Comparison of ENCODE assay signal across 7 cellular contexts in genomic region chr20:25685276-25686080, GRCh38. TPM values are rescaled to one million over a fixed set of nuclear protein-coding genes. Genes with fewer than 3 reads are reported as not detected.
DNase-seq lines count a peak whose midpoint lies in the region; ATAC-seq and TF ChIP-seq lines count a peak whose summit lies in the region.

No MANE protein-coding gene starts in this region.

- H3K27me3 ChIP-seq in Loucy (ENCODE audit: insufficient read depth, low read length, poor library complexity, severe bottlenecking) (no peaks in the 10 kb centered on the region), psoas muscle (ENCODE audit: insufficient read depth in 3 of 3, low read length in 2 of 3) (no peaks in the 10 kb centered on the region)

- 66 to 82% (median 67%) methylated on average over 8 to 9 of the region's 9 CpGs for WGBS in psoas muscle, 3 donors

- H3K36me3 ChIP-seq in Loucy (ENCODE audit: insufficient read depth, low read length) (no peaks in the 10 kb centered on the region), psoas muscle (ENCODE audit: insufficient read depth in 1 of 2, low read depth in 1 of 2) (peaks cover 2 to 25% of the 10 kb centered on the region in 2 donors)

- no peaks in the 10 kb centered on the region for H4K20me1 ChIP-seq in Loucy (ENCODE audit: insufficient read depth, low read length, poor library complexity, severe bottlenecking)

- peak; percentile 96 for ATAC-seq in GM19025 (IDR thresholded peaks at IDR 0.05; ENCODE audit: low read depth, unreplicated experiment)
- ATAC-seq in HG02642 (IDR thresholded peaks at IDR 0.05; ENCODE audit: poor library complexity, unreplicated experiment) = peak; percentile 97
- peak in 3 of 4 donors; percentile 7 to 29 (median 14) for ATAC-seq in psoas muscle

- no peak overlapping the region for H2AFZ ChIP-seq in Loucy (ENCODE audit: low read length)

- no peak for DNase-seq in psoas muscle
- no peak for DNase-seq in HuH-7 (ENCODE audit: low spot score)
- no peak for DNase-seq in GOT3 (lab: John Stamatoyannopoulos, UW)
- DNase-seq in activated T-helper 2 cell treated with anti-CD3 and anti-CD28 coated beads, Interferon-gamma antibody, Interleukin-2, Interleukin-4, amounts not matched to agents 10 μg/mL and 5 μg/mL and 100 μg/mL, durations not matched to agents 14 hours and 24 hours and 36 hours (ENCODE audit: low spot score) = no peak

- no peaks in the 10 kb centered on the region for H3K27me3 Mint-ChIP-seq in activated T-helper 2 cell treated with anti-CD3 and anti-CD28 coated beads, Interferon-gamma antibody, Interleukin-2, Interleukin-4, amounts not matched to agents 10 μg/mL and 5 μg/mL and 100 μg/mL, durations not matched to agents 14 hours and 24 hours and 36 hours (ENCODE audit: low read depth)

- H3K9me3 Mint-ChIP-seq in activated T-helper 2 cell treated with anti-CD3 and anti-CD28 coated beads, Interferon-gamma antibody, Interleukin-2, Interleukin-4, amounts not matched to agents 10 μg/mL and 5 μg/mL and 100 μg/mL, durations not matched to agents 14 hours and 24 hours and 36 hours = peaks cover 6% of the 10 kb centered on the region

- H3K4me2 ChIP-seq in Loucy (ENCODE audit: low read depth, low read length, poor library complexity, severe bottlenecking) = peak overlapping the region; percentile 10

- H3K9me2 ChIP-seq in Loucy (replicated peaks; ENCODE audit: low read depth, low read length) = no peaks in the 10 kb centered on the region

- peaks cover 8% of the 10 kb centered on the region for H3K4me1 Mint-ChIP-seq in activated T-helper 2 cell treated with anti-CD3 and anti-CD28 coated beads, Interferon-gamma antibody, Interleukin-2, Interleukin-4, amounts not matched to agents 10 μg/mL and 5 μg/mL and 100 μg/mL, durations not matched to agents 14 hours and 24 hours and 36 hours (ENCODE audit: low read depth)

- H3K36me3 Mint-ChIP-seq in activated T-helper 2 cell treated with anti-CD3 and anti-CD28 coated beads, Interferon-gamma antibody, Interleukin-2, Interleukin-4, amounts not matched to agents 10 μg/mL and 5 μg/mL and 100 μg/mL, durations not matched to agents 14 hours and 24 hours and 36 hours (ENCODE audit: low read depth) = peaks cover 38% of the 10 kb centered on the region

- TF ChIP-seq CTCF in Loucy (conservative IDR thresholded peaks at IDR 0.05; ENCODE audit: low read length) (peak; percentile 32; the same call in 1 of the 2 replicates), psoas muscle (IDR thresholded peaks at IDR 0.05) (no peak)

- H3K4me3 ChIP-seq in Loucy (ENCODE audit: low read length, poor library complexity, severe bottlenecking) (no peak overlapping the region), psoas muscle (no peak overlapping the region)

- H3K9me3 ChIP-seq in Loucy (ENCODE audit: insufficient read depth, low read depth, low read length) = no peaks in the 10 kb centered on the region; the same call in 1 of the 2 replicates
- H3K9me3 ChIP-seq in psoas muscle = no peaks in the 10 kb centered on the region

- no peak overlapping the region for H3K4me3 Mint-ChIP-seq in activated T-helper 2 cell treated with anti-CD3 and anti-CD28 coated beads, Interferon-gamma antibody, Interleukin-2, Interleukin-4, amounts not matched to agents 10 μg/mL and 5 μg/mL and 100 μg/mL, durations not matched to agents 14 hours and 24 hours and 36 hours (ENCODE audit: low read depth)

- H3K4me1 ChIP-seq in Loucy (ENCODE audit: insufficient read depth, low read length, poor library complexity, severe bottlenecking) (peaks cover 36% of the 10 kb centered on the region), psoas muscle (peaks cover 19% of the 10 kb centered on the region)

- H3K27ac ChIP-seq in psoas muscle = peak overlapping the region; percentile 82

- intact Hi-C loops in psoas muscle (cut with DNase I) = loop anchor here in 1 of 2 donors (5.0 kb wide), 1 partner anchor 63 kb away; the partner anchor contains the start of gene NANP
- intact Hi-C loops in activated T-helper 2 cell treated with anti-CD3 and anti-CD28 coated beads, Interferon-gamma antibody, Interleukin-2, Interleukin-4, amounts not matched to agents 10 μg/mL and 5 μg/mL and 100 μg/mL, durations not matched to agents 14 hours and 24 hours and 36 hours (cut with micrococcal nuclease) = no loop called here

- peak overlapping the region; percentile 30 for H3K9ac ChIP-seq in Loucy (ENCODE audit: low read depth, low read length, poor library complexity, severe bottlenecking)

- H3K27ac Mint-ChIP-seq in activated T-helper 2 cell treated with anti-CD3 and anti-CD28 coated beads, Interferon-gamma antibody, Interleukin-2, Interleukin-4, amounts not matched to agents 10 μg/mL and 5 μg/mL and 100 μg/mL, durations not matched to agents 14 hours and 24 hours and 36 hours = no peak overlapping the region

- peaks cover 6% of the 10 kb centered on the region; the same call in 1 of the 2 replicates for H3F3A ChIP-seq in Loucy (ENCODE audit: low read depth)

- no peaks in the 10 kb centered on the region for H3K79me2 ChIP-seq in Loucy (ENCODE audit: insufficient read depth, low read length)

RNA-seq across cellular contexts. Expression of gene ZNF337, which starts 11.2 kb away (rescaled TPM):
- 10 to 100 TPM in 2 of 4 donors, 1 to 10 TPM in 2; 7.4 to 12.5 (median 9.6) TPM for total RNA-seq in psoas muscle
- 1 to 10 TPM; 4.1 to 8.1 (median 4.4) TPM for polyA plus RNA-seq in psoas muscle
- total RNA-seq in activated T-helper 2 cell treated with anti-CD3 and anti-CD28 coated beads, Interferon-gamma antibody, Interleukin-2, Interleukin-4, amounts not matched to agents 10 μg/mL and 5 μg/mL and 100 μg/mL, durations not matched to agents 14 hours and 24 hours and 36 hours = 12.7 and 13.3 TPM in 2 replicates

Comparison
In these comparisons a context has a peak if more than half of its experiments do, and no peak if none do; other contexts are left out.
1. ATAC-seq: peak in every context shown above with its lines; median percentile 97 in HG02642; 96 in GM19025; 14 in psoas muscle.